8 cellular contexts compared by ENCODE assay signal in genomic region chr18:74082476-74083070, GRCh38.
DNase-seq lines count a peak whose midpoint lies in the region; ATAC-seq and TF ChIP-seq lines count a peak whose summit lies in the region.

No MANE protein-coding gene starts in this region.

- DNase-seq in NCI-H1436 (lab: John Stamatoyannopoulos, UW) = peak; percentile 66
- DNase-seq in NCI-H1436 treated with DMSO at 0.1 percent for 48 hours (lab: John Stamatoyannopoulos, UW) = no peak
- DNase-seq in NAMALWA (ENCODE audit: low spot score) = peak; percentile 85
- DNase-seq in activated CD4-positive, CD25-positive, alpha-beta regulatory T cell treated with anti-CD3 and anti-CD28 coated beads, Interleukin-2, amount 50 U/mL, for 72 hours = peak; percentile 67
- DNase-seq in choroid plexus epithelial cell (ENCODE audit: low read depth) = peak; percentile 58
- peak; percentile 82 for DNase-seq in mesendoderm
- peak; percentile 24 for DNase-seq in stromal cell of bone marrow (ENCODE audit: low read depth)

- H3K79me1 ChIP-seq in mesendoderm (ENCODE audit: low read length) = no peaks in the 10 kb centered on the region

- no peak overlapping the region for H4K8ac ChIP-seq in mesendoderm (ENCODE audit: low read depth, low read length)

- H3K4ac ChIP-seq in mesendoderm (ENCODE audit: low read depth, low read length) = no peak overlapping the region

- H2AK5ac ChIP-seq in mesendoderm (ENCODE audit: low read length) = no peak overlapping the region

- no peak overlapping the region for H3K18ac ChIP-seq in mesendoderm (ENCODE audit: low read length)

- no peak overlapping the region for H3K4me2 ChIP-seq in mesendoderm (ENCODE audit: low read length)

- ATAC-seq in HG02571 (IDR thresholded peaks at IDR 0.05; ENCODE audit: unreplicated experiment) = peak; percentile 88

- no peak overlapping the region for H2BK120ac ChIP-seq in mesendoderm (ENCODE audit: low read depth, low read length)

- no peaks in the 10 kb centered on the region for H3K4me1 ChIP-seq in mesendoderm (ENCODE audit: control insufficient read depth, low read depth, low read length)

- no peaks in the 10 kb centered on the region for H3K79me2 ChIP-seq in mesendoderm (ENCODE audit: control insufficient read depth, insufficient read depth, low read length)

- WGBS in mesendoderm (ENCODE audit: extremely low coverage, insufficient coverage, low lambda C conversion rate) = no CpG with 5 or more reads among the region's 9 CpGs

- no peak overlapping the region for H2BK5ac ChIP-seq in mesendoderm (ENCODE audit: low read length)

- H3K36me3 ChIP-seq in mesendoderm (ENCODE audit: control insufficient read depth, insufficient read depth, low read length) = no peaks in the 10 kb centered on the region

- no peaks in the 10 kb centered on the region for H3K27me3 ChIP-seq in mesendoderm (ENCODE audit: insufficient read depth, low read length, poor library complexity)

- no peak overlapping the region for H3K23ac ChIP-seq in mesendoderm (ENCODE audit: low read length)

- no peak overlapping the region for H3K27ac ChIP-seq in mesendoderm (ENCODE audit: low read depth, low read length)

- H2BK15ac ChIP-seq in mesendoderm (replicated peaks; ENCODE audit: low read depth) = no peak overlapping the region

- peak; percentile 68 for TF ChIP-seq CTCF in choroid plexus epithelial cell (conservative IDR thresholded peaks at IDR 0.05; ENCODE audit: low read depth, low read length)

- peak overlapping the region; percentile 36 for H4K5ac ChIP-seq in mesendoderm (ENCODE audit: low read length)

- peak overlapping the region; percentile 12 for H3K9ac ChIP-seq in mesendoderm (ENCODE audit: low read length)

- no peak overlapping the region for H3K4me3 ChIP-seq in choroid plexus epithelial cell (ENCODE audit: low read depth, low read length)
- H3K4me3 ChIP-seq in mesendoderm (ENCODE audit: low read length) = no peak overlapping the region

- no peak overlapping the region for H3K56ac ChIP-seq in mesendoderm (ENCODE audit: low read length)
